ENCODE assay signal across 10 cellular contexts in the genomic region with DNA sequence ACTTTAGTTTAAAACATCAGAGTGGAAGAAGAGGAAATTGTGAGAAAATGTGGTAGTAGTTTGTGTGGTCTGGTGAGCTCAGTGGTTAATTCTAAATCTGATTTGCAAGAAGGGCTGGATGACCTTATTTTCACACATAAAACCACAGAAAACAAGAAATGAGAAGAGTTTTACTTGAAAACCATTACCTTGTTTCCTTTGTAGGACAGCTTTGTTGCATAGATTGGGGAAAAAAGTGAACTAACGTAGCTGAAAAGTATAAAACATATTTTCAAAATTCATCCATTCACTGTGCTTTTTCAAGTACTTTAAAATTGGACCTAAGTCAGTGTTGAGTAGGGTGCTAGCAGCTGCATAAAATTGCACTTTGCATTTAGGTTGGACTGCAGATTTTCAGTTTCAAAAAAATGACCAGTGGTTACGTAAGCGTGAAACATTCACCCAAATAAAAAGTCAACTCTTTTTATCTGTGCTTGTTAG.
DNase-seq lines count a peak whose midpoint lies in the region; ATAC-seq and TF ChIP-seq lines count a peak whose summit lies in the region.
"Had no signal": no experiment of that assay in that cellular context is flagged by ENCODE, and none has a peak within 500 bp of the region (broad histone marks: within the 10 kb centered on the region; RNA-seq: fewer than 3 reads in every experiment).

No MANE protein-coding gene starts in this region.

- intact Hi-C loops in natural killer cell (cut with micrococcal nuclease): loop anchor here (1.0 to 10.0 kb wide), 3 partner anchors 19 to 148 kb away; no protein-coding TSS in a partner anchor
- intact Hi-C loops in PC-3 (cut with micrococcal nuclease): no loop called here

- ATAC-seq in GM18868 (IDR thresholded peaks at IDR 0.05; ENCODE audit: unreplicated experiment) (peak; percentile 87), GM21737 (IDR thresholded peaks at IDR 0.05; ENCODE audit: unreplicated experiment) (peak; percentile 86), natural killer cell (peak; percentile 46 to 70 (median 55)), PC-3 (no peak)

- no peak overlapping the region for H3K4me3 ChIP-seq in Jurkat, Clone E6-1 (ENCODE audit: low read length)
- H3K4me3 ChIP-seq in PC-3 (ENCODE audit: low read length): no peak overlapping the region

- peaks cover 44 to 56% of the 10 kb centered on the region in 2 donors for H3K4me1 Mint-ChIP-seq in natural killer cell

- H2AFZ ChIP-seq in PC-3 (ENCODE audit: low read length): no peak overlapping the region

- H3K27me3 ChIP-seq in PC-3 (ENCODE audit: low read length): no peaks in the 10 kb centered on the region

- no peaks in the 10 kb centered on the region for H3K36me3 ChIP-seq in PC-3 (ENCODE audit: low read depth, low read length)

- peak; percentile 45 for DNase-seq in Jurkat, Clone E6-1 (ENCODE audit: low read depth, low spot score)
- DNase-seq in natural killer cell (no peak), RPMI8226 (no peak), PC-3 (no peak), Ammon's horn (ENCODE audit: low spot score) (no peak), SK-N-DZ (ENCODE audit: low spot score) (no peak)
- DNase-seq: endodermal cell had no signal

- CTCF ChIA-PET in PC-3 (lab: Charles Lee): no interaction called here

- BruUV-seq in PC-3 (replicated peaks; lab: Mats Ljungman, UMichigan): no TSS peak

- H4K20me1 ChIP-seq in PC-3 (ENCODE audit: low read length): no peaks in the 10 kb centered on the region

- H3K9me3 Mint-ChIP-seq in natural killer cell: no peaks in the 10 kb centered on the region
- H3K9me3 Mint-ChIP-seq: endodermal cell had no signal

- H3K4me1 ChIP-seq in PC-3 (ENCODE audit: insufficient read depth, low read length): no peaks in the 10 kb centered on the region

- peaks cover 8% of the 10 kb centered on the region for H3K36me3 Mint-ChIP-seq in natural killer cell

- H3K27ac Mint-ChIP-seq in natural killer cell: peak overlapping the region; percentile 60 to 78
- H3K27ac Mint-ChIP-seq: endodermal cell had no signal

- peak overlapping the region; percentile 64 for H3K4me3 Mint-ChIP-seq in natural killer cell
- H3K4me3 Mint-ChIP-seq: endodermal cell had no signal

- no peak overlapping the region for H3K4me2 ChIP-seq in PC-3 (ENCODE audit: low read length)

- TF ChIP-seq CTCF in natural killer cell (IDR thresholded peaks at IDR 0.05) (no peak), PC-3 (conservative IDR thresholded peaks at IDR 0.05; ENCODE audit: low read depth, low read length) (no peak)

- no peaks in the 10 kb centered on the region for H3K9me3 ChIP-seq in PC-3 (ENCODE audit: low read length)

- no peaks in the 10 kb centered on the region for H3F3A ChIP-seq in PC-3 (ENCODE audit: low read length, unreplicated experiment)

- no peak overlapping the region for H3K27ac ChIP-seq in PC-3 (ENCODE audit: low read length)
- H3K27ac ChIP-seq: VCaP had no signal

- no peaks in the 10 kb centered on the region for H3K9me2 ChIP-seq in PC-3 (replicated peaks; ENCODE audit: low read length)

- H3K79me2 ChIP-seq in PC-3 (ENCODE audit: low read length): no peaks in the 10 kb centered on the region

- POLR2A ChIA-PET in PC-3 (lab: Charles Lee; ENCODE audit: unreplicated experiment): no interaction called here

- no peaks in the 10 kb centered on the region for H3K27me3 Mint-ChIP-seq in natural killer cell (ENCODE audit: low read depth in 2 of 2)

- no peak overlapping the region for H3K9ac ChIP-seq in PC-3 (ENCODE audit: low read length)
